Comparison of ENCODE assay signal across 8 cellular contexts in the genomic region with DNA sequence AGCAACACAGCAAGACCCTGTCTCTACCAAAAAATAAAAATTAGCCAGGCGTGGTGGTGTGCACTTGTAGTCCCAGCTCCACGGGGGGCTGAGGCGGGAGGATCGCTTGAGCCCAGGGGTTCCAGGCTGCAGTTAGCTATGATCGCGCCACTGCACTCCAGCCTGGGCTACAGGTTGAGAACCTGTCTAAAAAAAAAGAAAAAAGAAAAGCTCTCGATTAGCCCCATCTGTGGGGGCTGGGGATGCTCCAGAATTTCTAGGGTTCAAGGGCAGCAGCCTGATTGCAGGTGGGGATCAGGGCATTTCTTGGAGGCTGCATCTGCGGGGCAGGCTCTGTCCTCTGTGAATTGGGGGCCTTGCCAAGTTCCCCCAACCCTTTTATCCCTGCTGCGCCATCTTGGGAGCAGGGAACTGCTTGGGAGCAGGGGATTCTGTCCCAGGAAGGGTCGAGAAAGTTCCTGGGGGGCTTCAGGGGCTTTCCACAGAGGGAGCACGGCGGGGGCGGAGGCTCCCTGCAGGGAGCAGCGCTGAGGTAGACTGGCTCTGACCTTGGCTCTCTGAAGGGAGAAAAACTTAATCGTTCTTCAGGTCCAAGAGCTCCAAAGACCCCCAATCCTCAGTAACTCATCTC. TPM values are rescaled to one million over a fixed set of nuclear protein-coding genes. Genes with fewer than 3 reads are reported as not detected.
DNase-seq lines count a peak whose midpoint lies in the region; ATAC-seq and TF ChIP-seq lines count a peak whose summit lies in the region.

No MANE protein-coding gene starts in this region.

- 23 to 27% (median 25%) methylated on average over 15 of the region's 15 CpGs for WGBS in psoas muscle, 3 donors

- H3K27me3 ChIP-seq in BLaER1: no peaks in the 10 kb centered on the region
- H3K27me3 ChIP-seq in SJSA1 (replicated peaks): no peaks in the 10 kb centered on the region
- H3K27me3 ChIP-seq in psoas muscle (ENCODE audit: insufficient read depth in 3 of 3, low read length in 2 of 3): no peaks in the 10 kb centered on the region

- peaks cover 43% of the 10 kb centered on the region for H4K20me1 ChIP-seq in BLaER1

- H3K4me1 ChIP-seq in BLaER1 (peaks cover 40% of the 10 kb centered on the region), SJSA1 (replicated peaks) (peaks cover 10% of the 10 kb centered on the region), psoas muscle (peaks cover 25% of the 10 kb centered on the region)

- H3K36me3 ChIP-seq in BLaER1 (peaks cover 9% of the 10 kb centered on the region; the same call in 1 of the 2 replicates), SJSA1 (peaks cover 17% of the 10 kb centered on the region), psoas muscle (ENCODE audit: insufficient read depth in 1 of 2, low read depth in 1 of 2) (no peaks in the 10 kb centered on the region)

- peak overlapping the region; percentile 84 for H3K4me3 ChIP-seq in BLaER1
- H3K4me3 ChIP-seq in SJSA1: peak overlapping the region; percentile 81
- H3K4me3 ChIP-seq in fibroblast of mammary gland (ENCODE audit: control insufficient read depth, low read depth, low read length): peak overlapping the region; percentile 80
- peak overlapping the region; percentile 94 for H3K4me3 ChIP-seq in psoas muscle

- H3K27ac ChIP-seq in BLaER1: peak overlapping the region; percentile 83
- peak overlapping the region; percentile 3; the same call in 1 of the 2 replicates for H3K27ac ChIP-seq in SJSA1
- H3K27ac ChIP-seq in psoas muscle: peak overlapping the region; percentile 90

- intact Hi-C loops in psoas muscle (cut with DNase I): no loop called here

- DNase-seq in SJSA1 (ENCODE audit: low read depth in 1 of 2, low spot score in 2 of 2) (no peak), fibroblast of mammary gland (ENCODE audit: low read depth) (no peak), psoas muscle (peak in 1 of 2 donors; percentile 17), HCEC 1CT (no peak)

- H3K9ac ChIP-seq in BLaER1: peak overlapping the region; percentile 90

- ATAC-seq in GM21737 (IDR thresholded peaks at IDR 0.05; ENCODE audit: unreplicated experiment) (peak; percentile 6), psoas muscle (peak; percentile 3 to 7 (median 4)), HG03457 (IDR thresholded peaks at IDR 0.05; ENCODE audit: unreplicated experiment) (no peak), GM19467 (IDR thresholded peaks at IDR 0.05; ENCODE audit: unreplicated experiment) (no peak)

- no peaks in the 10 kb centered on the region for H3K9me3 ChIP-seq in BLaER1
- H3K9me3 ChIP-seq in SJSA1 (replicated peaks): no peaks in the 10 kb centered on the region
- H3K9me3 ChIP-seq in psoas muscle: no peaks in the 10 kb centered on the region

- TF ChIP-seq CTCF in fibroblast of mammary gland (conservative IDR thresholded peaks at IDR 0.05; ENCODE audit: control insufficient read depth, insufficient read depth, low read depth, low read length): no peak
- TF ChIP-seq CTCF in psoas muscle (IDR thresholded peaks at IDR 0.05): no peak

- H3K4me2 ChIP-seq in BLaER1: peak overlapping the region; percentile 89

RNA-seq across cellular contexts. Expression of a gene that starts 0.6 kb away (rescaled TPM):
- total RNA-seq in SJSA1 (2014; rRNA removed; shearing (Covaris generic)): 186 and 242 TPM in 2 replicates
- 10 to 100 TPM; 41.6 to 53.5 (median 47.6) TPM for total RNA-seq in psoas muscle
- 100 to 1,000 TPM in 1 of 3 donors, 10 to 100 TPM in 2; 38.1 to 114 (median 71.2) TPM for polyA plus RNA-seq in psoas muscle

RNA-seq across cellular contexts. Expression of a gene that starts 49.4 kb away (rescaled TPM):
- total RNA-seq in SJSA1 (2014; rRNA removed; shearing (Covaris generic)): 231 and 362 TPM in 2 replicates
- 10 to 100 TPM; 12.9 to 19.1 (median 15.7) TPM for total RNA-seq in psoas muscle
- polyA plus RNA-seq in psoas muscle: 10 to 100 TPM; 20.0 to 61.5 (median 25.9) TPM

RNA-seq across cellular contexts. Expression of a gene that starts 52.4 kb away (rescaled TPM):
- 0.41 TPM in 1 of 2 replicates, not detected in the other for total RNA-seq in SJSA1 (2014; rRNA removed; shearing (Covaris generic))
- not detected for total RNA-seq in psoas muscle
- polyA plus RNA-seq in psoas muscle: not detected

Comparison
In these comparisons a context has a peak if more than half of its experiments do, and no peak if none do; other contexts are left out.
1. H3K27ac ChIP-seq: peak in every context shown above with its lines; median percentile 90 in psoas muscle; 83 in BLaER1; 3 in SJSA1.
2. ATAC-seq: peak in GM21737 (single experiment) and psoas muscle (4 of 4); none in HG03457 (single experiment) and GM19467 (single experiment).
3. RNA of a gene that starts 49.4 kb away (total RNA-seq): 231 to 362 TPM in SJSA1; 12.9 to 19.1 TPM in psoas muscle; every median in the first group is over 10 times any median in the second.
4. Peak in every context shown above with its lines, with median percentiles within 50 percentile points of each other: H3K4me3 ChIP-seq.